12 cellular contexts compared by ENCODE assay signal in the genomic region with DNA sequence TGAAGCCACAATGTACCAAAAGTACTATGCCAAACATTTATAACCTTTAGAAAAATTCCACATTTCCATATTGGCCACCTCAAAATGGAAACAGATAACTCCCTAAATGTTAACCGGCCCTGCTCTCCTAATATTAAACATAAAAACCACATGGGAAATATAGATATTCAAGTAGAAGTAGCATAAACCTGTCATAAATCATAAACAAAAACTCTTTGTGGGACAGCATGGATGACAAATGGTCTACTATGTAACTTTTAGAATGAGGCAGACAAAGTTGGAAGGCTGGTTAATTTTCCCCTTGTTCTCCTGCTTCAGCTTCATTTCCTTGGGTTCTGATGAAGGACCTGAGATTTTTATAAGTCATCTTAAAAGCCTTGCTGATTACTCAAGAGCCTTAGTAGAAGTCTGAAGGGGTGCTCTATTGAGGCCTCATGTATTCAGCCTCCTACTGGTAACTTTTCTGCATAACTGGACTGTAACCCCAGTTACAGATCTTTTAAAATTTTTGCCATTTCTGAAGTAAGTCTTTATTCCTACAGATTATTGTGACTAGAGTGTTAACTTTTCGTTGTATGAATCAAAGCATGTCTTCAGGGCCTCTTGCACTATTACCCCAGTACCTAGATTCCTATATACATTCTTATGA.
DNase-seq lines count a peak whose midpoint lies in the region; ATAC-seq and TF ChIP-seq lines count a peak whose summit lies in the region.
"Had no signal": no experiment of that assay in that cellular context is flagged by ENCODE, and none has a peak within 500 bp of the region (broad histone marks: within the 10 kb centered on the region; RNA-seq: fewer than 3 reads in every experiment).

No MANE protein-coding gene starts in this region.

- peaks cover 52% of the 10 kb centered on the region for H3K4me1 Mint-ChIP-seq in T-helper 17 cell

- no peaks in the 10 kb centered on the region for H3K27me3 Mint-ChIP-seq in T-helper 17 cell
- H3K27me3 Mint-ChIP-seq: central memory CD8-positive, alpha-beta T cell had no signal

- peaks cover 14% of the 10 kb centered on the region for H3K36me3 Mint-ChIP-seq in T-helper 17 cell (ENCODE audit: low read depth)

- no peak overlapping the region for H3K4me3 Mint-ChIP-seq in T-helper 17 cell
- H3K4me3 Mint-ChIP-seq: central memory CD8-positive, alpha-beta T cell; GM23338 had no signal

- no peaks in the 10 kb centered on the region for H3K9me3 ChIP-seq in T-helper 17 cell (ENCODE audit: control insufficient read depth, low read length, poor library complexity, severe bottlenecking)
- H3K9me3 ChIP-seq: upper lobe of left lung had no signal

- no peak overlapping the region for H3K27ac ChIP-seq in dorsolateral prefrontal cortex
- H3K27ac ChIP-seq: upper lobe of left lung had no signal

- H3K27ac Mint-ChIP-seq in T-helper 17 cell = peak overlapping the region; percentile 53
- H3K27ac Mint-ChIP-seq: GM23338 had no signal

- in situ Hi-C loops in ACHN (cut with HindIII; ENCODE audit: low pct_ligation_motif_present, low pct_unique_long_range_greater_than_20kb, low sequenced_read_pairs) = loop anchor here (25.0 kb wide), 2 partner anchors 90 to 110 kb away; a partner anchor contains a TSS

- peak; percentile 13 for DNase-seq in ACHN
- peak; percentile 21 for DNase-seq in GM12865 (ENCODE audit: low read depth)
- no peak for DNase-seq in T-helper 17 cell
- peak; percentile 50 for DNase-seq in fibroblast of peridontal ligament (ENCODE audit: extremely low read depth)
- no peak for DNase-seq in dorsolateral prefrontal cortex
- DNase-seq in activated CD8-positive, alpha-beta memory T cell treated with anti-CD3 and anti-CD28 coated beads, Interleukin-2, amount 50 U/mL, for 48 hours = no peak
- no peak for DNase-seq in RPMI8226
- DNase-seq: C1 segment of cervical spinal cord had no signal

- TF ChIP-seq CTCF in GM12865 (IDR thresholded peaks at IDR 0.05; ENCODE audit: insufficient read depth, low read depth, low read length, missing control alignments) = peak; percentile 3
- TF ChIP-seq CTCF in dorsolateral prefrontal cortex (IDR thresholded peaks at IDR 0.05 in 54 of 56, conservative IDR thresholded peaks at IDR 0.05 in 2 of 56; ENCODE audit: low read depth in 1 of 56, partially characterized antibody in 56 of 56) = no peak

- H3K4me3 ChIP-seq in GM12865 (ENCODE audit: low read depth, low read length) (no peak overlapping the region), dorsolateral prefrontal cortex (no peak overlapping the region)
- H3K4me3 ChIP-seq: GM23338, upper lobe of left lung had no signal

- ATAC-seq in T-helper 17 cell = peak; percentile 45
- ATAC-seq in HG03097 (IDR thresholded peaks at IDR 0.05; ENCODE audit: low FRiP score, unreplicated experiment) = no peak
- ATAC-seq: GM23338 had no signal

- H3K27me3 ChIP-seq in dorsolateral prefrontal cortex = no peaks in the 10 kb centered on the region
- H3K27me3 ChIP-seq: upper lobe of left lung had no signal

- intact Hi-C loops in dorsolateral prefrontal cortex (cut with DNase I) = no loop called here

Comparison
In these comparisons a context has a peak if more than half of its experiments do, and no peak if none do; other contexts are left out.
1. DNase-seq: peak in ACHN (single experiment), GM12865 (single experiment) and fibroblast of peridontal ligament (single experiment); none in T-helper 17 cell (0 of 3), dorsolateral prefrontal cortex (0 of 10), activated CD8-positive, alpha-beta memory T cell treated with anti-CD3 and anti-CD28 coated beads, Interleukin-2, amount 50 U/mL, for 48 hours (single experiment) and RPMI8226 (single experiment).